In genomic region chr9:117777823-117778222, GRCh38 we compare ENCODE assay signal across 2 cellular contexts.
TF ChIP-seq lines count a peak whose summit lies in the region.

No MANE protein-coding gene starts in this region.

TF ChIP-seq in SK-N-SH, 30 proteins besides CTCF, POLR2A, EP300 and RAD21 (continued from another document):
- TF ChIP-seq, protein P1, sequence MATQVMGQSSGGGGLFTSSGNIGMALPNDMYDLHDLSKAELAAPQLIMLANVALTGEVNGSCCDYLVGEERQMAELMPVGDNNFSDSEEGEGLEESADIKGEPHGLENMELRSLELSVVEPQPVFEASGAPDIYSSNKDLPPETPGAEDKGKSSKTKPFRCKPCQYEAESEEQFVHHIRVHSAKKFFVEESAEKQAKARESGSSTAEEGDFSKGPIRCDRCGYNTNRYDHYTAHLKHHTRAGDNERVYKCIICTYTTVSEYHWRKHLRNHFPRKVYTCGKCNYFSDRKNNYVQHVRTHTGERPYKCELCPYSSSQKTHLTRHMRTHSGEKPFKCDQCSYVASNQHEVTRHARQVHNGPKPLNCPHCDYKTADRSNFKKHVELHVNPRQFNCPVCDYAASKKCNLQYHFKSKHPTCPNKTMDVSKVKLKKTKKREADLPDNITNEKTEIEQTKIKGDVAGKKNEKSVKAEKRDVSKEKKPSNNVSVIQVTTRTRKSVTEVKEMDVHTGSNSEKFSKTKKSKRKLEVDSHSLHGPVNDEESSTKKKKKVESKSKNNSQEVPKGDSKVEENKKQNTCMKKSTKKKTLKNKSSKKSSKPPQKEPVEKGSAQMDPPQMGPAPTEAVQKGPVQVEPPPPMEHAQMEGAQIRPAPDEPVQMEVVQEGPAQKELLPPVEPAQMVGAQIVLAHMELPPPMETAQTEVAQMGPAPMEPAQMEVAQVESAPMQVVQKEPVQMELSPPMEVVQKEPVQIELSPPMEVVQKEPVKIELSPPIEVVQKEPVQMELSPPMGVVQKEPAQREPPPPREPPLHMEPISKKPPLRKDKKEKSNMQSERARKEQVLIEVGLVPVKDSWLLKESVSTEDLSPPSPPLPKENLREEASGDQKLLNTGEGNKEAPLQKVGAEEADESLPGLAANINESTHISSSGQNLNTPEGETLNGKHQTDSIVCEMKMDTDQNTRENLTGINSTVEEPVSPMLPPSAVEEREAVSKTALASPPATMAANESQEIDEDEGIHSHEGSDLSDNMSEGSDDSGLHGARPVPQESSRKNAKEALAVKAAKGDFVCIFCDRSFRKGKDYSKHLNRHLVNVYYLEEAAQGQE (IDR thresholded peaks at IDR 0.05; ENCODE audit: low read depth, low read length), result no peak
- no peak for TF ChIP-seq MEF2A (IDR thresholded peaks at IDR 0.05; ENCODE audit: borderline replicate concordance, low read depth)
- TF ChIP-seq POLR2AphosphoS5 (IDR thresholded peaks at IDR 0.05; ENCODE audit: low read depth, low read length), result no peak
- no peak for TF ChIP-seq NFIC (IDR thresholded peaks at IDR 0.05; ENCODE audit: borderline replicate concordance)
- no peak for TF ChIP-seq RXRA (IDR thresholded peaks at IDR 0.05; ENCODE audit: borderline replicate concordance, low read depth)
- no peak for TF ChIP-seq GATA2 (CRISPR knock-in tag; IDR thresholded peaks at IDR 0.05)
- no peak for TF ChIP-seq CHD2 (IDR thresholded peaks at IDR 0.05; ENCODE audit: low read length, partially characterized antibody)
- TF ChIP-seq FOXM1 (IDR thresholded peaks at IDR 0.05; ENCODE audit: low read depth), result no peak
- no peak for TF ChIP-seq JUND (IDR thresholded peaks at IDR 0.05)
TF ChIP-seq in SK-N-SH: peak in this region for 0.

TF ChIP-seq in WTC11, 78 proteins besides CTCF, POLR2A, EP300 and RAD21 (continued from another document):
- TF ChIP-seq, protein P2, sequence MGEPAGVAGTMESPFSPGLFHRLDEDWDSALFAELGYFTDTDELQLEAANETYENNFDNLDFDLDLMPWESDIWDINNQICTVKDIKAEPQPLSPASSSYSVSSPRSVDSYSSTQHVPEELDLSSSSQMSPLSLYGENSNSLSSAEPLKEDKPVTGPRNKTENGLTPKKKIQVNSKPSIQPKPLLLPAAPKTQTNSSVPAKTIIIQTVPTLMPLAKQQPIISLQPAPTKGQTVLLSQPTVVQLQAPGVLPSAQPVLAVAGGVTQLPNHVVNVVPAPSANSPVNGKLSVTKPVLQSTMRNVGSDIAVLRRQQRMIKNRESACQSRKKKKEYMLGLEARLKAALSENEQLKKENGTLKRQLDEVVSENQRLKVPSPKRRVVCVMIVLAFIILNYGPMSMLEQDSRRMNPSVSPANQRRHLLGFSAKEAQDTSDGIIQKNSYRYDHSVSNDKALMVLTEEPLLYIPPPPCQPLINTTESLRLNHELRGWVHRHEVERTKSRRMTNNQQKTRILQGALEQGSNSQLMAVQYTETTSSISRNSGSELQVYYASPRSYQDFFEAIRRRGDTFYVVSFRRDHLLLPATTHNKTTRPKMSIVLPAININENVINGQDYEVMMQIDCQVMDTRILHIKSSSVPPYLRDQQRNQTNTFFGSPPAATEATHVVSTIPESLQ (CRISPR knock-in tag; IDR thresholded peaks at IDR 0.05), result no peak
- TF ChIP-seq TEAD4 (CRISPR knock-in tag; IDR thresholded peaks at IDR 0.05) (no peak), SP1 (CRISPR knock-in tag; conservative IDR thresholded peaks at IDR 0.05) (no peak), NR3C1 (CRISPR knock-in tag; conservative IDR thresholded peaks at IDR 0.05; ENCODE audit: low read depth) (no peak)
